In the genomic region with DNA sequence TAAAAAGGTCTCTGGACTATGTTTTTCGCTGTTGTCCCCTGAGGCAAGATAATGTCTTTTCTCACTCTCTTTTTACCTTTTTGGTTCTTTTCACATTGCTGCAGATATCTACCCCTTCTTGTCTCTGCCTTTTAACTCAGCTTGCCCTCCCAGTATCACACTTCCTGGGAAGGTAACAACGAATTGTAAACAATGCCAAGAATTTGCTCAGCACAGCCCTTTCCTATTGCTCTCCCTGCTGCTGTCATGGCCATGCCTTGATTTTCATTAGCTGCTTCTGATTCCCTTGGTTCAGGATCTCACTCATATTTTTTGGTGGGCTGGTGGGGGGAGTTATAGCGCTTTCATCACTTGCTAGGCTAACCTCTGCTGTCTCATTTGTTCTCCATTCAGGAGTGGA, we compare ENCODE assay signal across 30 cellular contexts.
A peak's percentile ranks its signal among the peaks of the same experiment; 100 is the strongest.
DNase-seq lines count a peak whose midpoint lies in the region; ATAC-seq, FAIRE-seq and TF ChIP-seq lines count a peak whose summit lies in the region.
"Had no signal": no experiment of that assay in that cellular context is flagged by ENCODE, and none has a peak within 500 bp of the region (broad histone marks: within the 10 kb centered on the region; RNA-seq: fewer than 3 reads in every experiment).

No MANE protein-coding gene starts in this region.

- no peaks in the 10 kb centered on the region for H3K79me2 ChIP-seq in neural progenitor cell (ENCODE audit: low read depth)
- no peaks in the 10 kb centered on the region for H3K79me2 ChIP-seq in Karpas-422 (ENCODE audit: low read length)

- no peaks in the 10 kb centered on the region for H3K9me3 Mint-ChIP-seq in neural progenitor cell
- no peaks in the 10 kb centered on the region for H3K9me3 Mint-ChIP-seq in activated CD4-positive, alpha-beta T cell treated with anti-CD3 and anti-CD28 coated beads for 36 hours (ENCODE audit: low read depth)
- H3K9me3 Mint-ChIP-seq: CD8-positive, alpha-beta memory T cell had no signal

- H3K9ac ChIP-seq in HUES64 (ENCODE audit: low read depth, low read length) (no peak overlapping the region), neural progenitor cell (no peak overlapping the region), Karpas-422 (ENCODE audit: low read length) (no peak overlapping the region)

- no peak overlapping the region for H3K4me3 Mint-ChIP-seq in neural progenitor cell
- no peak overlapping the region for H3K4me3 Mint-ChIP-seq in activated CD4-positive, alpha-beta T cell treated with anti-CD3 and anti-CD28 coated beads for 36 hours
- H3K4me3 Mint-ChIP-seq: natural killer cell treated with Interleukin-12 subunit alpha and Interleukin-12 subunit beta and Interleukin-15 and Interleukin-18, amount 100 ng/mL, for 72 hours had no signal

- CTCF ChIA-PET in activated CD4-positive, alpha-beta T cell treated with anti-CD3 and anti-CD28 coated beads for 36 hours (lab: Charles Lee) = interaction anchor here (0.6 kb wide), 1 partner anchor 78 kb away, joined by 3 read pairs; no protein-coding TSS in a partner anchor

- H3K27ac ChIP-seq in HUES64 (ENCODE audit: low read depth, low read length) (peak overlapping the region; percentile 53; the same call in 1 of the 2 replicates), foreskin keratinocyte (no peak overlapping the region), neural progenitor cell (no peak overlapping the region), Karpas-422 (ENCODE audit: low read length) (no peak overlapping the region), SJCRH30 (no peak overlapping the region)
- H3K27ac ChIP-seq: brain microvascular endothelial cell, epithelial cell of prostate, HL-60, lower lobe of right lung, Peyer's patch, skin epidermis, testis had no signal

- WGBS in HUES64 = 62% methylated on average over 3 of the region's 3 CpGs

- H3F3A ChIP-seq in neural progenitor cell (ENCODE audit: low read depth) = no peaks in the 10 kb centered on the region

- no peaks in the 10 kb centered on the region for H3K36me3 Mint-ChIP-seq in neural progenitor cell
- H3K36me3 Mint-ChIP-seq in activated CD4-positive, alpha-beta T cell treated with anti-CD3 and anti-CD28 coated beads for 36 hours (ENCODE audit: low read depth) = no peaks in the 10 kb centered on the region
- H3K36me3 Mint-ChIP-seq: activated naive CD4-positive, alpha-beta T cell treated with anti-CD3 and anti-CD28 coated beads, Interleukin-2, amount 50 U/mL, for 72 hours; CD8-positive, alpha-beta memory T cell; natural killer cell treated with Interleukin-12 subunit alpha and Interleukin-12 subunit beta and Interleukin-15 and Interleukin-18, amount 100 ng/mL, for 72 hours had no signal

- H3K9me2 ChIP-seq in Karpas-422 (replicated peaks; ENCODE audit: insufficient read depth, low read length) = no peaks in the 10 kb centered on the region

- H3K4me1 Mint-ChIP-seq in neural progenitor cell = no peaks in the 10 kb centered on the region
- peaks cover 9% of the 10 kb centered on the region for H3K4me1 Mint-ChIP-seq in activated CD4-positive, alpha-beta T cell treated with anti-CD3 and anti-CD28 coated beads for 36 hours

- no peaks in the 10 kb centered on the region for H3K9me3 ChIP-seq in HUES64 (ENCODE audit: insufficient read depth, low read depth, low read length)
- no peaks in the 10 kb centered on the region for H3K9me3 ChIP-seq in neural progenitor cell (ENCODE audit: low read depth)
- no peaks in the 10 kb centered on the region for H3K9me3 ChIP-seq in Karpas-422 (ENCODE audit: low read length)
- H3K9me3 ChIP-seq in SJCRH30 (replicated peaks) = no peaks in the 10 kb centered on the region
- H3K9me3 ChIP-seq: lower lobe of right lung, Peyer's patch, testis, uterus had no signal

- no peaks in the 10 kb centered on the region for H4K20me1 ChIP-seq in neural progenitor cell (ENCODE audit: low read depth)
- H4K20me1 ChIP-seq in Karpas-422 (ENCODE audit: insufficient read depth, low read depth, low read length) = no peaks in the 10 kb centered on the region

- no peaks in the 10 kb centered on the region for H3K27me3 ChIP-seq in HUES64 (ENCODE audit: insufficient read depth, low read length)
- H3K27me3 ChIP-seq in foreskin keratinocyte = no peaks in the 10 kb centered on the region
- H3K27me3 ChIP-seq in neural progenitor cell = no peaks in the 10 kb centered on the region
- H3K27me3 ChIP-seq in Karpas-422 (ENCODE audit: low read length) = no peaks in the 10 kb centered on the region
- H3K27me3 ChIP-seq in SJCRH30 = no peaks in the 10 kb centered on the region
- H3K27me3 ChIP-seq: brain microvascular endothelial cell, Peyer's patch, testis, uterus had no signal

- peak; percentile 15 for ATAC-seq in foreskin keratinocyte
- no peak for ATAC-seq in activated CD4-positive, alpha-beta T cell treated with anti-CD3 and anti-CD28 coated beads for 36 hours
- ATAC-seq: activated naive CD4-positive, alpha-beta T cell treated with anti-CD3 and anti-CD28 coated beads, Interleukin-2, amount 50 U/mL, for 72 hours; GM12878; HCT116; lower lobe of right lung; natural killer cell treated with Interleukin-12 subunit alpha and Interleukin-12 subunit beta and Interleukin-15 and Interleukin-18, amount 100 ng/mL, for 72 hours; stimulated activated naive CD8-positive, alpha-beta T cell treated with anti-CD3 and anti-CD28 coated beads, Interleukin-15, Interleukin-2, amounts not matched to agents 100 U/mL and 50 U/mL, for 24 hours had no signal

- H3K27ac Mint-ChIP-seq in neural progenitor cell = no peak overlapping the region
- no peak overlapping the region for H3K27ac Mint-ChIP-seq in activated CD4-positive, alpha-beta T cell treated with anti-CD3 and anti-CD28 coated beads for 36 hours
- H3K27ac Mint-ChIP-seq: activated naive CD4-positive, alpha-beta T cell treated with anti-CD3 and anti-CD28 coated beads, Interleukin-2, amount 50 U/mL, for 72 hours; CD8-positive, alpha-beta memory T cell; natural killer cell treated with Interleukin-12 subunit alpha and Interleukin-12 subunit beta and Interleukin-15 and Interleukin-18, amount 100 ng/mL, for 72 hours had no signal

- TF ChIP-seq POLR2A in H54 (IDR thresholded peaks at IDR 0.05; ENCODE audit: low read depth, low read length) = no peak

- peak overlapping the region; percentile 55 for H2AFZ ChIP-seq in neural progenitor cell (replicated peaks)
- no peak overlapping the region for H2AFZ ChIP-seq in Karpas-422 (ENCODE audit: low read length)

- intact Hi-C loops in activated CD4-positive, alpha-beta T cell treated with anti-CD3 and anti-CD28 coated beads for 36 hours (cut with DNase I, micrococcal nuclease) = no loop called here

- FAIRE-seq in H54 (lab: Jason Lieb, UNC) = peak; percentile 41
- FAIRE-seq: GM12878 had no signal

- H3K4me3 ChIP-seq in HUES64 (ENCODE audit: low read length) = no peak overlapping the region
- H3K4me3 ChIP-seq in neural progenitor cell = no peak overlapping the region
- H3K4me3 ChIP-seq in Karpas-422 (ENCODE audit: low read length) = no peak overlapping the region
- no peak overlapping the region for H3K4me3 ChIP-seq in SJCRH30
- H3K4me3 ChIP-seq: GM12878, lower lobe of right lung, Peyer's patch, skin epidermis, testis, uterus had no signal

- peaks cover 16% of the 10 kb centered on the region for H3K4me1 ChIP-seq in HUES64 (ENCODE audit: insufficient read depth, low read length)
- peaks cover 16% of the 10 kb centered on the region for H3K4me1 ChIP-seq in foreskin keratinocyte
- H3K4me1 ChIP-seq in neural progenitor cell = peaks cover 7% of the 10 kb centered on the region
- H3K4me1 ChIP-seq in Karpas-422 (ENCODE audit: low read length) = 0 out of 2 replicates have a peak, but pooled peaks cover 2% of the 10 kb centered on the region
- no peaks in the 10 kb centered on the region for H3K4me1 ChIP-seq in SJCRH30
- H3K4me1 ChIP-seq: Peyer's patch, testis had no signal

- no peak for TF ChIP-seq CTCF in foreskin keratinocyte (conservative IDR thresholded peaks at IDR 0.05)
- TF ChIP-seq CTCF in neural progenitor cell (IDR thresholded peaks at IDR 0.05) = no peak

- no peaks in the 10 kb centered on the region for H3K27me3 Mint-ChIP-seq in neural progenitor cell (ENCODE audit: insufficient read depth, low read depth)
- peaks cover 11% of the 10 kb centered on the region for H3K27me3 Mint-ChIP-seq in activated CD4-positive, alpha-beta T cell treated with anti-CD3 and anti-CD28 coated beads for 36 hours

- DNase-seq in H54 (ENCODE audit: insufficient read length, low spot score) (no peak), foreskin keratinocyte (no peak), neural progenitor cell (ENCODE audit: low spot score) (no peak), Karpas-422 (no peak), SJCRH30 (no peak)
- DNase-seq in activated CD4-positive, alpha-beta T cell treated with anti-CD3 and anti-CD28 coated beads for 36 hours = no peak
- DNase-seq: activated CD4-positive, alpha-beta T cell treated with anti-CD3 and anti-CD28 coated beads for 4 hours; activated CD8-positive, alpha-beta memory T cell treated with anti-CD3 and anti-CD28 coated beads for 24 hours; activated effector memory CD4-positive, alpha-beta T cell treated with Interleukin-2 at 50 U/mL for 16 hours; activated T-cell treated with anti-CD3 and anti-CD28 coated beads, Interleukin-2, amount 50 U/mL, for 1 hour; amygdala; brain microvascular endothelial cell; CD8-positive, alpha-beta memory T cell; lower lobe of right lung; NCI-H1436; NCI-H2081 treated with DMSO at 0.1 percent for 48 hours; NCI-H748 treated with DMSO at 0.1 percent for 48 hours; Peyer's patch; stimulated activated naive CD8-positive, alpha-beta T cell treated with anti-CD3 and anti-CD28 coated beads, Interleukin-15, Interleukin-2, amounts not matched to agents 100 U/mL and 50 U/mL, for 24 hours; T-helper 9 cell; testis; uterus had no signal

- no peaks in the 10 kb centered on the region for H3K36me3 ChIP-seq in HUES64 (ENCODE audit: insufficient read depth, low read length)
- H3K36me3 ChIP-seq in neural progenitor cell = no peaks in the 10 kb centered on the region
- no peaks in the 10 kb centered on the region for H3K36me3 ChIP-seq in Karpas-422 (ENCODE audit: insufficient read depth, low read length)
- no peaks in the 10 kb centered on the region for H3K36me3 ChIP-seq in SJCRH30
- H3K36me3 ChIP-seq: brain microvascular endothelial cell, lower lobe of right lung, Peyer's patch, uterus had no signal

- H3K4me2 ChIP-seq in neural progenitor cell = no peak overlapping the region
- H3K4me2 ChIP-seq in Karpas-422 (ENCODE audit: low read depth, low read length, poor library complexity, severe bottlenecking) = no peak overlapping the region

- POLR2A ChIA-PET in activated CD4-positive, alpha-beta T cell treated with anti-CD3 and anti-CD28 coated beads for 36 hours (lab: Charles Lee) = no interaction called here
